Comparison of ENCODE assay signal across 8 cellular contexts in the genomic region with DNA sequence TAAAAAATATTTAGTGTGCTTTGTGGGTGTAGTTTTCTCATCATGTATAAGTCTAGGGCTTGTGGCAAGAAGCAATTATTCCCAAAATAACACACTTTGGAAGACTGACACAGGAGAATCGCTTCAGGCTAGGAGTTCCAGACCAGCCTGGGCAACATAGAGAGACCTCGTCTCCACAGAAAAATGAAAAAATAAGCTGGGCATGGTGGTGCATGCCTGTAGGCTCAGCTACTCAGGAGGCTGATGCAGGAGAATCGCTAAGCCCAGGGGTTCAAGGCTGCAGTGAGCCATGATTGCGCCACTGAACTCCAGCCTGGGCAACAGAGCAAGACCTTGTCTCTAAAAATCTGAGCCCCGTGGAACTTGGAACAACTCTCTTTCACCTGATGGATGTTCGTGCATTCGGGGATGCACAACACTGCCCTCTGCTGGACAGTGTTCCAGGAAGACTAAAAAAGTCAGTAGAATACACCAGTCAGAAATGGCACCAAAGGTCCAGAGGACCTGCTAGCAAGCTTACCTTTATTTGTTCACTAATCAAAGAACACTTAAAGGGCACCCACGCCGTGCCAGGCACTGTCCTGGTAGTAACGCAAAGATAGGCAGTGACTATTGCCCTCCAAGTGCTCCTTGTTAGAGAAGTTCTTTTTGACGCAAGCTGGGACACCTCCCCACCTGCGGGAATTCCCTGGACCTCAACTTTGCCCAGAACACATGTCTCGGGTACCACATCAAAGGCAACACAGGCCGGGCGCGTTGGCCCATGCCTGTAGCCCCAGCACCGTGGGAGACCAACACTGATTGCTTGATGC.
DNase-seq lines count a peak whose midpoint lies in the region; ATAC-seq and TF ChIP-seq lines count a peak whose summit lies in the region.

No MANE protein-coding gene starts in this region.

- H3K27ac ChIP-seq in coronary artery (no peak overlapping the region), liver (ENCODE audit: low read depth in 1 of 2, low read length in 2 of 2) (no peak overlapping the region)

- no peaks in the 10 kb centered on the region for H3K27me3 ChIP-seq in liver (ENCODE audit: control insufficient read depth in 4 of 4, insufficient read depth in 4 of 4, low read length in 3 of 4)

- peak; percentile 74 to 79 for TF ChIP-seq RAD21 in liver (IDR thresholded peaks at IDR 0.05)

- no peak overlapping the region for H3K9ac ChIP-seq in liver (ENCODE audit: low read depth in 1 of 2, low read length in 2 of 2)

- H3K9me3 ChIP-seq in liver (ENCODE audit: control insufficient read depth in 4 of 4, low read length in 3 of 4): peaks cover 0 to 3% (median under 1%) of the 10 kb centered on the region in 4 donors

- no peak overlapping the region for H3K4me3 ChIP-seq in WI38 (ENCODE audit: low read depth, low read length)
- no peak overlapping the region for H3K4me3 ChIP-seq in coronary artery
- no peak overlapping the region for H3K4me3 ChIP-seq in liver (ENCODE audit: low read depth in 1 of 3, low read length in 3 of 3)

- no peaks in the 10 kb centered on the region for H3K4me1 ChIP-seq in liver (ENCODE audit: control insufficient read depth in 4 of 4, insufficient read depth in 4 of 4, low read length in 3 of 4)

- 37% methylated on average over 17 of the region's 17 CpGs for WGBS in liver

- DNase-seq in AG09319 (ENCODE audit: extremely low read depth, low read depth) (no peak), NCI-H1694 treated with DMSO at 0.1 percent for 48 hours (lab: John Stamatoyannopoulos, UW) (peak; percentile 19), coronary artery (ENCODE audit: low spot score) (no peak)
- peak; percentile 18 for DNase-seq in stimulated activated CD8-positive, alpha-beta memory T cell treated with anti-CD3 and anti-CD28 coated beads, Interleukin-4, amount 100 ng/mL, for 24 hours (ENCODE audit: low read depth)

- ATAC-seq in GM18511 (IDR thresholded peaks at IDR 0.05; ENCODE audit: unreplicated experiment) (peak; percentile 67), GM19351 (IDR thresholded peaks at IDR 0.05; ENCODE audit: unreplicated experiment) (no peak)

- H3K36me3 ChIP-seq in liver (ENCODE audit: control insufficient read depth in 4 of 4, insufficient read depth in 3 of 4, low read depth in 1 of 4, low read length in 3 of 4): no peaks in the 10 kb centered on the region

- peak; percentile 59 for TF ChIP-seq CTCF in AG09319 (IDR thresholded peaks at IDR 0.05; ENCODE audit: low read depth, low read length)
- TF ChIP-seq CTCF in WI38 (IDR thresholded peaks at IDR 0.05; ENCODE audit: low read depth, low read length): peak; percentile 58
- peak; percentile 30 for TF ChIP-seq CTCF in coronary artery (IDR thresholded peaks at IDR 0.05)
- peak; percentile 67 for TF ChIP-seq CTCF in liver (IDR thresholded peaks at IDR 0.05; ENCODE audit: low read depth, low read length, missing input control)

TF ChIP-seq in liver, 16 proteins besides CTCF, POLR2A, EP300 and RAD21:
- TF ChIP-seq, protein P1, sequence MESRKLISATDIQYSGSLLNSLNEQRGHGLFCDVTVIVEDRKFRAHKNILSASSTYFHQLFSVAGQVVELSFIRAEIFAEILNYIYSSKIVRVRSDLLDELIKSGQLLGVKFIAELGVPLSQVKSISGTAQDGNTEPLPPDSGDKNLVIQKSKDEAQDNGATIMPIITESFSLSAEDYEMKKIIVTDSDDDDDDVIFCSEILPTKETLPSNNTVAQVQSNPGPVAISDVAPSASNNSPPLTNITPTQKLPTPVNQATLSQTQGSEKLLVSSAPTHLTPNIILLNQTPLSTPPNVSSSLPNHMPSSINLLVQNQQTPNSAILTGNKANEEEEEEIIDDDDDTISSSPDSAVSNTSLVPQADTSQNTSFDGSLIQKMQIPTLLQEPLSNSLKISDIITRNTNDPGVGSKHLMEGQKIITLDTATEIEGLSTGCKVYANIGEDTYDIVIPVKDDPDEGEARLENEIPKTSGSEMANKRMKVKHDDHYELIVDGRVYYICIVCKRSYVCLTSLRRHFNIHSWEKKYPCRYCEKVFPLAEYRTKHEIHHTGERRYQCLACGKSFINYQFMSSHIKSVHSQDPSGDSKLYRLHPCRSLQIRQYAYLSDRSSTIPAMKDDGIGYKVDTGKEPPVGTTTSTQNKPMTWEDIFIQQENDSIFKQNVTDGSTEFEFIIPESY (IDR thresholded peaks at IDR 0.05): no peak
- TF ChIP-seq EGR1 (IDR thresholded peaks at IDR 0.05; ENCODE audit: low read depth in 2 of 2) (no peak), HNF4A (conservative IDR thresholded peaks at IDR 0.05) (no peak), NR2F2 (IDR thresholded peaks at IDR 0.05) (no peak), FOXA2 (IDR thresholded peaks at IDR 0.05) (no peak), TAF1 (conservative IDR thresholded peaks at IDR 0.05) (no peak), HNF4G (IDR thresholded peaks at IDR 0.05) (no peak), SP1 (IDR thresholded peaks at IDR 0.05) (no peak), GABPA (IDR thresholded peaks at IDR 0.05 in 1 of 2, conservative IDR thresholded peaks at IDR 0.05 in 1 of 2) (no peak), RXRA (IDR thresholded peaks at IDR 0.05) (no peak), YY1 (IDR thresholded peaks at IDR 0.05) (no peak), FOXA1 (IDR thresholded peaks at IDR 0.05) (no peak), JUND (IDR thresholded peaks at IDR 0.05) (no peak)
- TF ChIP-seq, protein P2, sequence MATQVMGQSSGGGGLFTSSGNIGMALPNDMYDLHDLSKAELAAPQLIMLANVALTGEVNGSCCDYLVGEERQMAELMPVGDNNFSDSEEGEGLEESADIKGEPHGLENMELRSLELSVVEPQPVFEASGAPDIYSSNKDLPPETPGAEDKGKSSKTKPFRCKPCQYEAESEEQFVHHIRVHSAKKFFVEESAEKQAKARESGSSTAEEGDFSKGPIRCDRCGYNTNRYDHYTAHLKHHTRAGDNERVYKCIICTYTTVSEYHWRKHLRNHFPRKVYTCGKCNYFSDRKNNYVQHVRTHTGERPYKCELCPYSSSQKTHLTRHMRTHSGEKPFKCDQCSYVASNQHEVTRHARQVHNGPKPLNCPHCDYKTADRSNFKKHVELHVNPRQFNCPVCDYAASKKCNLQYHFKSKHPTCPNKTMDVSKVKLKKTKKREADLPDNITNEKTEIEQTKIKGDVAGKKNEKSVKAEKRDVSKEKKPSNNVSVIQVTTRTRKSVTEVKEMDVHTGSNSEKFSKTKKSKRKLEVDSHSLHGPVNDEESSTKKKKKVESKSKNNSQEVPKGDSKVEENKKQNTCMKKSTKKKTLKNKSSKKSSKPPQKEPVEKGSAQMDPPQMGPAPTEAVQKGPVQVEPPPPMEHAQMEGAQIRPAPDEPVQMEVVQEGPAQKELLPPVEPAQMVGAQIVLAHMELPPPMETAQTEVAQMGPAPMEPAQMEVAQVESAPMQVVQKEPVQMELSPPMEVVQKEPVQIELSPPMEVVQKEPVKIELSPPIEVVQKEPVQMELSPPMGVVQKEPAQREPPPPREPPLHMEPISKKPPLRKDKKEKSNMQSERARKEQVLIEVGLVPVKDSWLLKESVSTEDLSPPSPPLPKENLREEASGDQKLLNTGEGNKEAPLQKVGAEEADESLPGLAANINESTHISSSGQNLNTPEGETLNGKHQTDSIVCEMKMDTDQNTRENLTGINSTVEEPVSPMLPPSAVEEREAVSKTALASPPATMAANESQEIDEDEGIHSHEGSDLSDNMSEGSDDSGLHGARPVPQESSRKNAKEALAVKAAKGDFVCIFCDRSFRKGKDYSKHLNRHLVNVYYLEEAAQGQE (IDR thresholded peaks at IDR 0.05): no peak
- TF ChIP-seq, protein P3, sequence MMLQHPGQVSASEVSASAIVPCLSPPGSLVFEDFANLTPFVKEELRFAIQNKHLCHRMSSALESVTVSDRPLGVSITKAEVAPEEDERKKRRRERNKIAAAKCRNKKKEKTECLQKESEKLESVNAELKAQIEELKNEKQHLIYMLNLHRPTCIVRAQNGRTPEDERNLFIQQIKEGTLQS (IDR thresholded peaks at IDR 0.05): no peak
- TF ChIP-seq, protein P4, sequence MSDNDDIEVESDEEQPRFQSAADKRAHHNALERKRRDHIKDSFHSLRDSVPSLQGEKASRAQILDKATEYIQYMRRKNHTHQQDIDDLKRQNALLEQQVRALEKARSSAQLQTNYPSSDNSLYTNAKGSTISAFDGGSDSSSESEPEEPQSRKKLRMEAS (IDR thresholded peaks at IDR 0.05): no peak
TF ChIP-seq in liver: peak in this region for 0.

Comparison
In these comparisons a context has a peak if more than half of its experiments do, and no peak if none do; other contexts are left out.
1. DNase-seq: peak in NCI-H1694 treated with DMSO at 0.1 percent for 48 hours (single experiment) and stimulated activated CD8-positive, alpha-beta memory T cell treated with anti-CD3 and anti-CD28 coated beads, Interleukin-4, amount 100 ng/mL, for 24 hours (single experiment); none in AG09319 (single experiment) and coronary artery (single experiment).
2. Peak in every context shown above with its lines, with median percentiles within 50 percentile points of each other: CTCF ChIP-seq.